ENCODE assay signal across 23 cellular contexts in the genomic region with DNA sequence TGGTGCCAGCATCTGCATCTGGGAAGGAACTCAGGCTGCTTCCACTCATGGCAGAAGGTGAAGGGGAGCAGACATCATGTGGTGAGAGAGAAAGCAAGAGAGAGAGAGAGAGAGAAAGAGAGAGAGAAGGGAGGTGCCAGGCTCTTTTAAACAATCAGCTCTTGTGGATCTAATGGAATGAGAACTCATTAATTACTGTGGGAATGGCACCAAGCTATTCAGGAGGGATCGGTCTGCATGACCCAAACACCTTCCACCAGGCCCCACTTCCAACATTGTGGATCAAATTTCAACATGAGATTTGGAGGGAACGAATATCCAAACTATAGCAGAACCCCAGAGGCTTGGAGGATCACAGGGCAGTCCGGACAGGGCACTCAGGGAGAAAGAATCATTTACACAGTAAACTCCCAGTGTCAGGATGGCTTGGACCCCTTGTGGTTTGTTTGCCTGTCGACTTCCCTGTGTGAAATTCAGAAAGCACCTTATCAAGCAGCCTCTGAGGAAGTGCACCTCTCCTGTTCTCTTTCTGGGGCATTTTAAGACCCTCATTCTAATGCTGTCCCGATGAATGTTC.
"Had no signal": no experiment of that assay in that cellular context is flagged by ENCODE, and none has a peak within 500 bp of the region (broad histone marks: within the 10 kb centered on the region; RNA-seq: fewer than 3 reads in every experiment).

No MANE protein-coding gene starts in this region.

- H3K4me3 Mint-ChIP-seq: dendritic cell treated with granulocyte-macrophage colony-stimulating factor and Interleukin-4, amounts not matched to agents 40 ng/mL and 50 ng/mL, for 4 days; effector memory CD8-positive, alpha-beta T cell; nephron; stimulated activated naive B cell treated with anti-CD40 and anti-IgM and Interleukin-4, amounts not matched to agents 10 μg/mL and 1 μg/mL and 100 μg/mL, for 72 hours; stimulated activated naive CD8-positive, alpha-beta T cell treated with anti-CD3 and anti-CD28 coated beads, Interleukin-15, amount 100 ng/mL, for 72 hours had no signal

- H3K27ac Mint-ChIP-seq: dendritic cell treated with granulocyte-macrophage colony-stimulating factor and Interleukin-4, amounts not matched to agents 40 ng/mL and 50 ng/mL, for 4 days; effector memory CD8-positive, alpha-beta T cell; nephron; stimulated activated naive B cell treated with anti-CD40 and anti-IgM and Interleukin-4, amounts not matched to agents 10 μg/mL and 1 μg/mL and 100 μg/mL, for 72 hours; stimulated activated naive CD8-positive, alpha-beta T cell treated with anti-CD3 and anti-CD28 coated beads, Interleukin-15, amount 100 ng/mL, for 72 hours had no signal

- H3K4me1 Mint-ChIP-seq: nephron; stimulated activated naive CD8-positive, alpha-beta T cell treated with anti-CD3 and anti-CD28 coated beads, Interleukin-15, amount 100 ng/mL, for 72 hours had no signal

- H3K36me3 ChIP-seq: esophagus squamous epithelium, gastroesophageal sphincter, neutrophil, right atrium auricular region, sigmoid colon, transverse colon had no signal

- H3K9me3 Mint-ChIP-seq: dendritic cell treated with granulocyte-macrophage colony-stimulating factor and Interleukin-4, amounts not matched to agents 40 ng/mL and 50 ng/mL, for 4 days; effector memory CD8-positive, alpha-beta T cell; nephron; stimulated activated naive B cell treated with anti-CD40 and anti-IgM and Interleukin-4, amounts not matched to agents 10 μg/mL and 1 μg/mL and 100 μg/mL, for 72 hours; stimulated activated naive CD8-positive, alpha-beta T cell treated with anti-CD3 and anti-CD28 coated beads, Interleukin-15, amount 100 ng/mL, for 72 hours had no signal

- H3K9me3 ChIP-seq: esophagus squamous epithelium, gastroesophageal sphincter, neutrophil, right atrium auricular region, sigmoid colon, testis, transverse colon had no signal

- H3K4me3 ChIP-seq: esophagus squamous epithelium, gastroesophageal sphincter, lung, right atrium auricular region, sigmoid colon, skin epidermis, testis, transverse colon had no signal

- DNase-seq: effector memory CD8-positive, alpha-beta T cell; esophagus squamous epithelium; glutamatergic neuron; kidney; left cardiac atrium; left ventricle myocardium superior; mesenchymal stem cell; naive B cell; posterior cingulate gyrus; sigmoid colon; stimulated activated CD4-positive, alpha-beta T cell treated with anti-CD3 and anti-CD28 coated beads, Interleukin-2, amount 100 ng/mL, for 24 hours; stimulated activated CD4-positive, alpha-beta T cell treated with anti-CD3 and anti-CD28 coated beads, Interleukin-4, amount 100 ng/mL, for 4 hours; stimulated activated naive B cell treated with anti-CD40 and anti-IgM and Interleukin-4, amounts not matched to agents 10 μg/mL and 1 μg/mL and 100 μg/mL, for 72 hours; stimulated activated naive CD8-positive, alpha-beta T cell treated with anti-CD3 and anti-CD28 coated beads, Interleukin-15, amount 100 ng/mL, for 72 hours; testis; transverse colon had no signal

- H3K36me3 Mint-ChIP-seq: naive B cell; stimulated activated naive B cell treated with anti-CD40 and anti-IgM and Interleukin-4, amounts not matched to agents 10 μg/mL and 1 μg/mL and 100 μg/mL, for 72 hours had no signal

- H3K4me1 ChIP-seq: esophagus squamous epithelium, gastroesophageal sphincter, right atrium auricular region, sigmoid colon, testis, transverse colon had no signal

- H3K27ac ChIP-seq: esophagus squamous epithelium, gastroesophageal sphincter, neutrophil, right atrium auricular region, sigmoid colon, skin epidermis, testis, transverse colon had no signal

- H3K27me3 ChIP-seq: gastroesophageal sphincter, neutrophil, right atrium auricular region, sigmoid colon, testis, transverse colon had no signal

- ATAC-seq: effector memory CD8-positive, alpha-beta T cell; gastroesophageal sphincter; left cardiac atrium; left ventricle myocardium superior; stimulated activated naive B cell treated with anti-CD40 and anti-IgM and Interleukin-4, amounts not matched to agents 10 μg/mL and 1 μg/mL and 100 μg/mL, for 72 hours; stimulated activated naive CD8-positive, alpha-beta T cell treated with anti-CD3 and anti-CD28 coated beads, Interleukin-15, amount 100 ng/mL, for 72 hours had no signal
